In the genomic region with DNA sequence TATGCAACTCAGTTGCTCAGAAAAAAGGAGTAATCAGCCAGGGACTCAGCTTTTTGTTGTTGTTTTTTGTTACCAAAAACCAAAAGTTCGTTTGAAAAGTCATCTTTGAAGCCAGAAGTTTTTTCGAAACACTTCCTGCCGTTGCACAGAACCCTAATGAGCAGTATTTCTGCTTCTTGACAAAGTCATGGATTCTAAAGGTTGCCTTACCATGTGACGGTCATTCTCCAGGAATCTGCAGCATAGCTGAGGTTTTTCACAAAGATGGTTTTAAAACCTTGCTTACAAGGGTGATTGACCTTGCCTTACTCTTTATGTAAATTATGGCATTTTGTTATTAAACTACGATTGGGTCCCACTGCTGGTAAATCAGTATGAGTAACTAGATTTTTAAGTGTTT, we compare ENCODE assay signal across 12 cellular contexts. TPM values are rescaled to one million over a fixed set of nuclear protein-coding genes. Genes with fewer than 3 reads are reported as not detected.
DNase-seq lines count a peak whose midpoint lies in the region; ATAC-seq and TF ChIP-seq lines count a peak whose summit lies in the region.
"Had no signal": no experiment of that assay in that cellular context is flagged by ENCODE, and none has a peak within 500 bp of the region (broad histone marks: within the 10 kb centered on the region; RNA-seq: fewer than 3 reads in every experiment).

No MANE protein-coding gene starts in this region.

- peaks cover 40% of the 10 kb centered on the region for H3K36me3 ChIP-seq in SJSA1

- H3K9me3 ChIP-seq in SJSA1 (replicated peaks) = peaks cover 9% of the 10 kb centered on the region; the same call in 1 of the 2 replicates

- peak; percentile 81 for DNase-seq in ELR (ENCODE audit: low read depth)
- DNase-seq in SJSA1 (ENCODE audit: low read depth in 1 of 2, low spot score in 2 of 2) = peak in 1 of 2 experiments; percentile 63
- peak; percentile 89 for DNase-seq in fibroblast of villous mesenchyme (ENCODE audit: low read depth)
- DNase-seq in retinal pigment epithelial cell (ENCODE audit: low read depth) = peak; percentile 30
- no peak for DNase-seq in stimulated activated naive CD4-positive, alpha-beta T cell (lab: John Stamatoyannopoulos, UW)
- no peak for DNase-seq in HuH-7 (ENCODE audit: low spot score)
- DNase-seq: activated naive CD8-positive, alpha-beta T cell treated with anti-CD3 and anti-CD28 coated beads, Interleukin-2, amount 10 ng/mL, durations not matched to agents 7 days and 5 days; midbrain; NCI-H1694 treated with DMSO at 0.1 percent for 48 hours; stimulated activated naive CD4-positive, alpha-beta T cell treated with Interleukin-2 at 50 U/mL for 16 hours had no signal

- TF ChIP-seq CTCF in fibroblast of villous mesenchyme (IDR thresholded peaks at IDR 0.05; ENCODE audit: insufficient read depth, low read depth, low read length) (no peak), retinal pigment epithelial cell (conservative IDR thresholded peaks at IDR 0.05; ENCODE audit: low read depth, low read length) (no peak)

- H3K27me3 ChIP-seq in SJSA1 (replicated peaks) = no peaks in the 10 kb centered on the region

- H3K27ac ChIP-seq in SJSA1 = peak overlapping the region; percentile 98

- H3K4me3 ChIP-seq in SJSA1 (peak overlapping the region; percentile 90), fibroblast of villous mesenchyme (ENCODE audit: low read depth, low read length) (peak overlapping the region; percentile 86), retinal pigment epithelial cell (ENCODE audit: low read length) (peak overlapping the region; percentile 67)

- H3K4me1 ChIP-seq in SJSA1 (replicated peaks) = peaks cover 32% of the 10 kb centered on the region

- ATAC-seq in HG03045 (IDR thresholded peaks at IDR 0.05; ENCODE audit: unreplicated experiment) = no peak
- no peak for ATAC-seq in GM18502 (IDR thresholded peaks at IDR 0.05; ENCODE audit: poor library complexity, unreplicated experiment)

RNA-seq across cellular contexts. Expression of gene RAB32, which starts 2.0 kb away (rescaled TPM):
- 88.6 and 146 TPM in 2 replicates for total RNA-seq in SJSA1 (2014; rRNA removed; shearing (Covaris generic))
- 123 and 148 TPM in 2 replicates for total RNA-seq in fibroblast of villous mesenchyme

RNA-seq across cellular contexts. Expression of gene ADGB, which starts 53.2 kb away (rescaled TPM):
- total RNA-seq in SJSA1 (2014; rRNA removed; shearing (Covaris generic)) = not detected in 2 replicates
- total RNA-seq in fibroblast of villous mesenchyme = not detected in 2 replicates
- total RNA-seq: activated naive CD8-positive, alpha-beta T cell treated with anti-CD3 and anti-CD28 coated beads, Interleukin-2, amount 10 ng/mL, durations not matched to agents 7 days and 5 days had no signal

Comparison
In these comparisons a context has a peak if more than half of its experiments do, and no peak if none do; other contexts are left out.
1. DNase-seq: peak in ELR (single experiment), fibroblast of villous mesenchyme (single experiment) and retinal pigment epithelial cell (single experiment); none in stimulated activated naive CD4-positive, alpha-beta T cell (0 of 6) and HuH-7 (single experiment).
2. Peak in every context shown above with its lines, with median percentiles within 50 percentile points of each other: H3K4me3 ChIP-seq.